In the genomic region with DNA sequence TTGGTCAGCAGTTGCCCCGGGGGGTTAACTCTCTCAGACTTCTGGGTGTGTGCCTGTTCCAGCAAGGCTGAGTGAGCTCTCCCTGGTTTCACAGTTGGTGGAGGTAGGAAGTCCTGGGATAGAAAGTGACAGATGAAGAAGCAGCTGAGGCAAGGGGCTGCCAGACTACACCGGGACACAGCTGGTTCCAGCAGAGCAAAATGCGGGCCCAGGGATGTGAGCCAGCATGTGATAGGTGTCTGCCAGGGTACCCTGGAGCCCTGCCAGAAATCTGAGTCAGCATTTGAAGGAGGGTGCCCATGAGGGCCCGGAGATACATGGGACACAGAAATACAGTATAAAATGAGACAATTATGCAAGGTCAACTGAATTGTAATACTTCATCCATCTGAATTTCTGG, we compare ENCODE assay signal across 1 cellular context.
TF ChIP-seq lines count a peak whose summit lies in the region.

No MANE protein-coding gene starts in this region.

TF ChIP-seq in K562, 482 proteins besides CTCF, POLR2A, EP300 and RAD21 (continued from another document):
- no peak for TF ChIP-seq AFF1 (IDR thresholded peaks at IDR 0.05; ENCODE audit: low read depth in 1 of 2, partially characterized antibody in 2 of 2)
- peak; percentile 14; the same call in 1 of the 2 replicates for TF ChIP-seq NFIC (IDR thresholded peaks at IDR 0.05)
- TF ChIP-seq C11orf30 (IDR thresholded peaks at IDR 0.05; ENCODE audit: low read depth): 0 out of 2 replicates have a peak, but pooled peaks have one; percentile 5
TF ChIP-seq in K562: peak in this region for 3.
